Comparison of ENCODE assay signal across 14 cellular contexts in the genomic region with DNA sequence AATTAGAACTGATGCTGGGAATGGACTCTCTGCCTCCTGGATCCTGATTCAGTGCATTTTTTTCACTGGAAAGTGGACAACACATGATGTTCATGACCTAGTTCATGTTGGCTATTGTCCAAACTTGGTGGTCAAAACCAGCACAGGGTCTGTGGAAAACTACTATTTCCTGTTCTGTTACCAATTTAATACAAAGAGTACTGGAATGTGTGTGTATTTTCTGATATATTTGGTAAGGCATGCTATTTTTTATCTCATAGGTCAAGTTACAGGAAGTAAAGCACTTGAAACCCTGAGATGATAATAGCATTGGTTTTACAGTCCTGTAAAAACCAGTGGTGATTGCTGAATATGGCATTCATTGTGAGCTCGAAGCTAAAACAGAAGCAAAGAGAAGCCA.
A peak's percentile ranks its signal among the peaks of the same experiment; 100 is the strongest.
DNase-seq lines count a peak whose midpoint lies in the region; ATAC-seq, FAIRE-seq and TF ChIP-seq lines count a peak whose summit lies in the region.
"Had no signal": no experiment of that assay in that cellular context is flagged by ENCODE, and none has a peak within 500 bp of the region (broad histone marks: within the 10 kb centered on the region; RNA-seq: fewer than 3 reads in every experiment).

No MANE protein-coding gene starts in this region.

- no peaks in the 10 kb centered on the region for H3K9me3 Mint-ChIP-seq in activated T-cell treated with anti-CD3 and anti-CD28 coated beads, Interleukin-2, amount 50 U/mL, for 72 hours
- peaks cover 0 to 4% (median 0%) of the 10 kb centered on the region in 8 donors for H3K9me3 Mint-ChIP-seq in CD4-positive, alpha-beta memory T cell

- intact Hi-C loops in head of caudate nucleus (cut with DNase I), result no loop called here
- intact Hi-C loops in CD4-positive, alpha-beta memory T cell (cut with micrococcal nuclease), result no loop called here

- H2AFZ ChIP-seq in smooth muscle cell (ENCODE audit: low read depth), result peak overlapping the region; percentile 18

- no peaks in the 10 kb centered on the region for H3K9me3 ChIP-seq in smooth muscle cell (replicated peaks; ENCODE audit: low read depth)
- no peaks in the 10 kb centered on the region for H3K9me3 ChIP-seq in CD4-positive, alpha-beta memory T cell (ENCODE audit: control insufficient read depth in 1 of 2, low read length in 2 of 2)
- H3K9me3 ChIP-seq: adrenal gland had no signal

- POLR2A ChIA-PET in CD4-positive, alpha-beta memory T cell (lab: Charles Lee; ENCODE audit: partially characterized antibody), result no interaction called here

- no peaks in the 10 kb centered on the region for H3K27me3 Mint-ChIP-seq in activated T-cell treated with anti-CD3 and anti-CD28 coated beads, Interleukin-2, amount 50 U/mL, for 72 hours (ENCODE audit: low read depth)
- peaks cover 3 to 7% of the 10 kb centered on the region in 2 donors for H3K27me3 Mint-ChIP-seq in CD4-positive, alpha-beta memory T cell

- ATAC-seq in activated T-cell treated with anti-CD3 and anti-CD28 coated beads, Interleukin-2, amount 50 U/mL, for 72 hours (replicated peaks in 1 of 2), result no peak

- H3K4me1 Mint-ChIP-seq in activated T-cell treated with anti-CD3 and anti-CD28 coated beads, Interleukin-2, amount 50 U/mL, for 72 hours (ENCODE audit: low read depth), result peaks cover 12% of the 10 kb centered on the region
- no peaks in the 10 kb centered on the region for H3K4me1 Mint-ChIP-seq in CD4-positive, alpha-beta memory T cell

- H3K36me3 ChIP-seq in smooth muscle cell (ENCODE audit: low read depth), result no peaks in the 10 kb centered on the region
- H3K36me3 ChIP-seq in CD4-positive, alpha-beta memory T cell (ENCODE audit: insufficient read depth, low read length), result no peaks in the 10 kb centered on the region
- H3K36me3 ChIP-seq: adrenal gland, tibial nerve had no signal

- H3K36me3 Mint-ChIP-seq in activated T-cell treated with anti-CD3 and anti-CD28 coated beads, Interleukin-2, amount 50 U/mL, for 72 hours (ENCODE audit: insufficient read depth in 2 of 2), result no peaks in the 10 kb centered on the region
- H3K36me3 Mint-ChIP-seq in CD4-positive, alpha-beta memory T cell, result no peaks in the 10 kb centered on the region

- TF ChIP-seq CTCF in smooth muscle cell (IDR thresholded peaks at IDR 0.05; ENCODE audit: borderline replicate concordance, insufficient read depth, poor library complexity, severe bottlenecking), result no peak

- WGBS in smooth muscle cell (ENCODE audit: low lambda C conversion rate), result 15% methylated on average over 1 of the region's 1 CpG

- no peak overlapping the region for H3K4me3 ChIP-seq in smooth muscle cell
- no peak overlapping the region for H3K4me3 ChIP-seq in CD4-positive, alpha-beta memory T cell (ENCODE audit: low read length in 2 of 2)
- H3K4me3 ChIP-seq: adrenal gland, tibial nerve had no signal

- no peak for FAIRE-seq in RCC 7860 (lab: Jason Lieb, UNC)

- H3K4me3 Mint-ChIP-seq in activated T-cell treated with anti-CD3 and anti-CD28 coated beads, Interleukin-2, amount 50 U/mL, for 72 hours, result peak overlapping the region in 1 of 2 donors; percentile 36
- H3K4me3 Mint-ChIP-seq in CD4-positive, alpha-beta memory T cell, result no peak overlapping the region

- no peaks in the 10 kb centered on the region for H3K27me3 ChIP-seq in smooth muscle cell (ENCODE audit: low read depth)
- no peaks in the 10 kb centered on the region for H3K27me3 ChIP-seq in CD4-positive, alpha-beta memory T cell (ENCODE audit: insufficient read depth, low read length)
- H3K27me3 ChIP-seq: adrenal gland, tibial nerve had no signal

- peak overlapping the region; percentile 97 for H3K27ac ChIP-seq in smooth muscle cell (ENCODE audit: low read depth)
- no peak overlapping the region for H3K27ac ChIP-seq in CD4-positive, alpha-beta memory T cell (ENCODE audit: low read depth, low read length)
- H3K27ac ChIP-seq: tibial nerve had no signal

- CTCF ChIA-PET in CD4-positive, alpha-beta memory T cell (lab: Charles Lee; ENCODE audit: partially characterized antibody), result no interaction called here

- peaks cover 6% of the 10 kb centered on the region for H3K4me1 ChIP-seq in smooth muscle cell (ENCODE audit: low read depth)
- no peaks in the 10 kb centered on the region for H3K4me1 ChIP-seq in CD4-positive, alpha-beta memory T cell (ENCODE audit: insufficient read depth, low read length)
- H3K4me1 ChIP-seq: adrenal gland, tibial nerve had no signal

- H4K20me1 ChIP-seq in smooth muscle cell (ENCODE audit: low read depth), result no peaks in the 10 kb centered on the region

- H3K27ac Mint-ChIP-seq in activated T-cell treated with anti-CD3 and anti-CD28 coated beads, Interleukin-2, amount 50 U/mL, for 72 hours, result peak overlapping the region; percentile 84
- no peak overlapping the region for H3K27ac Mint-ChIP-seq in CD4-positive, alpha-beta memory T cell

- H3K9ac ChIP-seq in smooth muscle cell (ENCODE audit: low read depth), result peak overlapping the region; percentile 71

- H3K4me2 ChIP-seq in smooth muscle cell, result peak overlapping the region; percentile 75

- no peak for DNase-seq in activated T-cell treated with anti-CD3 and anti-CD28 coated beads, Interleukin-2, amount 50 U/mL, for 72 hours
- no peak for DNase-seq in activated T-cell treated with anti-CD3 and anti-CD28 coated beads, Interleukin-2, amount 50 U/mL, for 1 hour
- peak; percentile 17 for DNase-seq in NCI-H2196 treated with DMSO at 0.1 percent for 48 hours (lab: John Stamatoyannopoulos, UW; ENCODE audit: unreplicated experiment)
- peak; percentile 91 to 96 for DNase-seq in dermis microvascular lymphatic vessel endothelial cell (ENCODE audit: low read depth in 2 of 2)
- DNase-seq in smooth muscle cell (lab: John Stamatoyannopoulos, UW; ENCODE audit: unreplicated experiment), result no peak
- no peak for DNase-seq in head of caudate nucleus
- no peak for DNase-seq in RCC 7860 (ENCODE audit: low spot score)
- DNase-seq in CD4-positive, alpha-beta memory T cell, result no peak
- DNase-seq: activated CD8-positive, alpha-beta memory T cell treated with anti-CD3 and anti-CD28 coated beads for 24 hours; GF-D8; left cardiac atrium; posterior cingulate gyrus had no signal

- H3F3A ChIP-seq in smooth muscle cell (ENCODE audit: low read depth), result no peaks in the 10 kb centered on the region

- no peaks in the 10 kb centered on the region for H3K79me2 ChIP-seq in smooth muscle cell (ENCODE audit: low read depth)

Comparison
In these comparisons a context has a peak if more than half of its experiments do, and no peak if none do; other contexts are left out.
1. DNase-seq: peak in NCI-H2196 treated with DMSO at 0.1 percent for 48 hours (single experiment) and dermis microvascular lymphatic vessel endothelial cell (2 of 2); none in activated T-cell treated with anti-CD3 and anti-CD28 coated beads, Interleukin-2, amount 50 U/mL, for 72 hours (0 of 2), activated T-cell treated with anti-CD3 and anti-CD28 coated beads, Interleukin-2, amount 50 U/mL, for 1 hour (single experiment), smooth muscle cell (single experiment), head of caudate nucleus (0 of 42), RCC 7860 (single experiment) and CD4-positive, alpha-beta memory T cell (0 of 5).